1 cellular context compared by ENCODE assay signal in genomic region chr6:36566418-36566905, GRCh38.
TF ChIP-seq lines count a peak whose summit lies in the region.

No MANE protein-coding gene starts in this region.

TF ChIP-seq in HepG2, 621 proteins besides CTCF, POLR2A, EP300 and RAD21 (continued from another document and continues in another):
- TF ChIP-seq ZNF18 (CRISPR knock-in tag; IDR thresholded peaks at IDR 0.05; ENCODE audit: insufficient replicate concordance) (no peak), HES4 (CRISPR knock-in tag; IDR thresholded peaks at IDR 0.05; ENCODE audit: borderline replicate concordance) (no peak), NCOR1 (IDR thresholded peaks at IDR 0.05; ENCODE audit: borderline replicate concordance, low read length) (peak; percentile 95), STAT6 (CRISPR knock-in tag; IDR thresholded peaks at IDR 0.05; ENCODE audit: borderline replicate concordance) (no peak), CBX1 (IDR thresholded peaks at IDR 0.05; ENCODE audit: low read depth) (peak; percentile 21), KDM3A (CRISPR knock-in tag; IDR thresholded peaks at IDR 0.05; ENCODE audit: low read depth) (peak; percentile 57; the same call in 1 of the 2 replicates), MBD4 (IDR thresholded peaks at IDR 0.05; ENCODE audit: borderline replicate concordance, low read length) (no peak), ZNF446 (CRISPR knock-in tag; IDR thresholded peaks at IDR 0.05) (no peak), RFX1 (IDR thresholded peaks at IDR 0.05) (no peak), ZNF225 (CRISPR knock-in tag; IDR thresholded peaks at IDR 0.05) (no peak), ZBTB25 (CRISPR knock-in tag; IDR thresholded peaks at IDR 0.05) (0 out of 2 replicates have a peak, but pooled peaks have one; percentile 45), JUNB (CRISPR knock-in tag; IDR thresholded peaks at IDR 0.05; ENCODE audit: borderline replicate concordance) (no peak), ZNF546 (CRISPR knock-in tag; conservative IDR thresholded peaks at IDR 0.05) (no peak), MLLT10 (CRISPR knock-in tag; IDR thresholded peaks at IDR 0.05) (no peak), THAP7 (CRISPR knock-in tag; IDR thresholded peaks at IDR 0.05) (no peak), ZNF879 (CRISPR knock-in tag; IDR thresholded peaks at IDR 0.05) (no peak), ZNF205 (CRISPR knock-in tag; IDR thresholded peaks at IDR 0.05) (0 out of 2 replicates have a peak, but pooled peaks have one; percentile 25), YEATS4 (CRISPR knock-in tag; IDR thresholded peaks at IDR 0.05; ENCODE audit: borderline replicate concordance) (peak; percentile 56; the same call in 1 of the 2 replicates), SSRP1 (CRISPR knock-in tag; IDR thresholded peaks at IDR 0.05) (no peak), HOMEZ (CRISPR knock-in tag; IDR thresholded peaks at IDR 0.05; ENCODE audit: low read depth) (peak; percentile 89), ZMYM2 (CRISPR knock-in tag; IDR thresholded peaks at IDR 0.05) (peak; percentile 99), XRCC5 (optimal IDR thresholded peaks at IDR 0.05; ENCODE audit: low read length) (peak; percentile 55), ZMYM3 (CRISPR knock-in tag; IDR thresholded peaks at IDR 0.05) (peak; percentile 98), PREB (CRISPR knock-in tag; IDR thresholded peaks at IDR 0.05) (no peak), SPEN (CRISPR knock-in tag; IDR thresholded peaks at IDR 0.05; ENCODE audit: low read depth) (peak; percentile 55; the same call in 1 of the 2 replicates), KLF16 (CRISPR knock-in tag; IDR thresholded peaks at IDR 0.05) (no peak; a peak in 1 of 4 replicates), ZFX (CRISPR knock-in tag; IDR thresholded peaks at IDR 0.05; ENCODE audit: low read depth) (peak; percentile 74; the same call in 1 of the 2 replicates), HOXA5 (CRISPR knock-in tag; IDR thresholded peaks at IDR 0.05) (no peak), ZHX1 (CRISPR knock-in tag; IDR thresholded peaks at IDR 0.05; ENCODE audit: low read depth) (no peak), SMC3 (IDR thresholded peaks at IDR 0.05; ENCODE audit: low read length) (no peak), ERF (CRISPR knock-in tag; IDR thresholded peaks at IDR 0.05) (peak; percentile 74), NR3C1 (CRISPR knock-in tag; IDR thresholded peaks at IDR 0.05) (no peak), MTA1 (CRISPR knock-in tag; IDR thresholded peaks at IDR 0.05; ENCODE audit: borderline replicate concordance) (0 out of 2 replicates have a peak, but pooled peaks have one; percentile 35), ELF3 (CRISPR knock-in tag; IDR thresholded peaks at IDR 0.05) (peak; percentile 90), MED8 (CRISPR knock-in tag; IDR thresholded peaks at IDR 0.05; ENCODE audit: insufficient replicate concordance) (peak; percentile 57), ATF7-NPFF (CRISPR knock-in tag; IDR thresholded peaks at IDR 0.05; ENCODE audit: low read depth) (0 out of 2 replicates have a peak, but pooled peaks have one; percentile 24), SOX13 (IDR thresholded peaks at IDR 0.05) (peak; percentile 56; the same call in 1 of the 2 replicates), SOX13 (CRISPR knock-in tag; conservative IDR thresholded peaks at IDR 0.05 in 1 of 2, IDR thresholded peaks at IDR 0.05 in 1 of 2) (peak in 1 of 2 experiments; percentile 79; a peak in 2 of 4 replicates), POGK (CRISPR knock-in tag; conservative IDR thresholded peaks at IDR 0.05) (peak; percentile 60; the same call in 1 of the 2 replicates), REL (CRISPR knock-in tag; conservative IDR thresholded peaks at IDR 0.05) (no peak), ZNF441 (CRISPR knock-in tag; IDR thresholded peaks at IDR 0.05; ENCODE audit: borderline replicate concordance) (peak; percentile 27; the same call in 1 of the 2 replicates), ZZZ3 (CRISPR knock-in tag; IDR thresholded peaks at IDR 0.05; ENCODE audit: borderline replicate concordance) (0 out of 2 replicates have a peak, but pooled peaks have one; percentile 28), ZNF576 (CRISPR knock-in tag; IDR thresholded peaks at IDR 0.05) (0 out of 2 replicates have a peak, but pooled peaks have one; percentile 36), KMT2A (CRISPR knock-in tag; IDR thresholded peaks at IDR 0.05) (no peak), PHF20 (CRISPR knock-in tag; IDR thresholded peaks at IDR 0.05) (0 out of 2 replicates have a peak, but pooled peaks have one; percentile 24), TRIM24 (CRISPR knock-in tag; IDR thresholded peaks at IDR 0.05) (peak; percentile 77; the same call in 1 of the 2 replicates), KLF11 (CRISPR knock-in tag; IDR thresholded peaks at IDR 0.05) (peak; percentile 54; the same call in 1 of the 2 replicates), ZNF564 (CRISPR knock-in tag; IDR thresholded peaks at IDR 0.05) (no peak), HMGXB4 (CRISPR knock-in tag; IDR thresholded peaks at IDR 0.05; ENCODE audit: borderline replicate concordance in 1 of 2, low read depth in 1 of 2) (peak; percentile 38 to 52; a peak in 2 of 4 replicates), CEBPB (IDR thresholded peaks at IDR 0.05; ENCODE audit: borderline replicate concordance, low read depth, low read length) (peak; percentile 77; the same call in 1 of the 2 replicates)
